In genomic region chr2:106638043-106638442, GRCh38 we compare ENCODE assay signal across 9 cellular contexts.
DNase-seq lines count a peak whose midpoint lies in the region; ATAC-seq and TF ChIP-seq lines count a peak whose summit lies in the region.
"Had no signal": no experiment of that assay in that cellular context is flagged by ENCODE, and none has a peak within 500 bp of the region (broad histone marks: within the 10 kb centered on the region; RNA-seq: fewer than 3 reads in every experiment).

No MANE protein-coding gene starts in this region.

- H3K9me3 ChIP-seq in OCI-LY7 (ENCODE audit: low read length) (no peaks in the 10 kb centered on the region), thyroid gland (no peaks in the 10 kb centered on the region)

- peaks cover 11% of the 10 kb centered on the region for H3K27me3 Mint-ChIP-seq in activated T-cell treated with anti-CD3 and anti-CD28 coated beads, Interleukin-2, amount 50 U/mL, for 72 hours (ENCODE audit: low read depth)

- ATAC-seq in activated T-cell treated with anti-CD3 and anti-CD28 coated beads, Interleukin-2, amount 50 U/mL, for 72 hours (replicated peaks in 1 of 2), result no peak
- ATAC-seq in activated naive CD4-positive, alpha-beta T cell treated with anti-CD3 and anti-CD28 coated beads, Interleukin-2, amount 50 U/mL, for 72 hours, result no peak

- no peak overlapping the region for H3K27ac ChIP-seq in OCI-LY7 (ENCODE audit: low read depth, low read length, poor library complexity, severe bottlenecking)
- H3K27ac ChIP-seq in thyroid gland, result no peak overlapping the region
- H3K27ac ChIP-seq: SK-N-MC had no signal

- H3K4me1 ChIP-seq in OCI-LY7 (ENCODE audit: insufficient read depth, low read length, poor library complexity, severe bottlenecking), result no peaks in the 10 kb centered on the region
- no peaks in the 10 kb centered on the region for H3K4me1 ChIP-seq in thyroid gland

- H3K79me2 ChIP-seq in OCI-LY7 (ENCODE audit: insufficient read depth, low read depth, low read length), result no peaks in the 10 kb centered on the region

- POLR2A ChIA-PET in OCI-LY7 (lab: Charles Lee), result no interaction called here

- H3K36me3 Mint-ChIP-seq in activated T-cell treated with anti-CD3 and anti-CD28 coated beads, Interleukin-2, amount 50 U/mL, for 72 hours (ENCODE audit: insufficient read depth in 2 of 2), result no peaks in the 10 kb centered on the region
- H3K36me3 Mint-ChIP-seq in activated naive CD4-positive, alpha-beta T cell treated with anti-CD3 and anti-CD28 coated beads, Interleukin-2, amount 50 U/mL, for 72 hours, result no peaks in the 10 kb centered on the region

- TF ChIP-seq POLR2A in thyroid gland (IDR thresholded peaks at IDR 0.05), result no peak

- no peak overlapping the region for H3K4me3 ChIP-seq in OCI-LY7 (ENCODE audit: low read depth, low read length, poor library complexity, severe bottlenecking)
- no peak overlapping the region for H3K4me3 ChIP-seq in thyroid gland (replicated peaks in 1 of 3)
- H3K4me3 ChIP-seq: SK-N-MC had no signal

- TF ChIP-seq CTCF in OCI-LY7 (conservative IDR thresholded peaks at IDR 0.05; ENCODE audit: low read length), result peak; percentile 72
- peak in 4 of 6 experiments; percentile 22 to 73 (median 57) for TF ChIP-seq CTCF in thyroid gland (IDR thresholded peaks at IDR 0.05)

- no peak overlapping the region for H3K4me2 ChIP-seq in OCI-LY7 (ENCODE audit: low read length)

- H3K9me2 ChIP-seq in OCI-LY7 (ENCODE audit: insufficient read depth, low read length), result no peaks in the 10 kb centered on the region

- DNase-seq in SKM-1 treated with dmso at 0.1 percent for 144 hours (lab: John Stamatoyannopoulos, UW; ENCODE audit: unreplicated experiment) (peak; percentile 10), SKM-1 (lab: John Stamatoyannopoulos, UW; ENCODE audit: unreplicated experiment) (no peak), OCI-LY7 (ENCODE audit: low spot score) (peak; percentile 17), fibroblast of the conjunctiva (ENCODE audit: low read depth) (peak; percentile 2), thyroid gland (no peak)
- no peak for DNase-seq in activated T-cell treated with anti-CD3 and anti-CD28 coated beads, Interleukin-2, amount 50 U/mL, for 72 hours
- DNase-seq in activated CD4-positive, alpha-beta T cell treated with anti-CD3 and anti-CD28 coated beads for 1 hour, result no peak
- DNase-seq in activated naive CD4-positive, alpha-beta T cell treated with anti-CD3 and anti-CD28 coated beads, Interleukin-2, amount 50 U/mL, for 72 hours (ENCODE audit: low spot score in 2 of 2), result no peak

- intact Hi-C loops in OCI-LY7 (cut with micrococcal nuclease; ENCODE audit: unreplicated experiment), result no loop called here
- intact Hi-C loops in thyroid gland (cut with DNase I), result no loop called here

- no peaks in the 10 kb centered on the region for H3K9me3 Mint-ChIP-seq in activated T-cell treated with anti-CD3 and anti-CD28 coated beads, Interleukin-2, amount 50 U/mL, for 72 hours
- H3K9me3 Mint-ChIP-seq in activated naive CD4-positive, alpha-beta T cell treated with anti-CD3 and anti-CD28 coated beads, Interleukin-2, amount 50 U/mL, for 72 hours, result no peaks in the 10 kb centered on the region

- H3K4me3 Mint-ChIP-seq in activated T-cell treated with anti-CD3 and anti-CD28 coated beads, Interleukin-2, amount 50 U/mL, for 72 hours, result no peak overlapping the region

- H3K27me3 ChIP-seq in thyroid gland, result no peaks in the 10 kb centered on the region

- H3K4me1 Mint-ChIP-seq in activated T-cell treated with anti-CD3 and anti-CD28 coated beads, Interleukin-2, amount 50 U/mL, for 72 hours (ENCODE audit: low read depth), result no peaks in the 10 kb centered on the region

- no peaks in the 10 kb centered on the region for H3K36me3 ChIP-seq in OCI-LY7 (ENCODE audit: insufficient read depth, low read length)
- no peaks in the 10 kb centered on the region for H3K36me3 ChIP-seq in thyroid gland

- no peak overlapping the region for H2AFZ ChIP-seq in OCI-LY7 (ENCODE audit: low read length)

- CTCF ChIA-PET in OCI-LY7 (lab: Charles Lee; ENCODE audit: unreplicated experiment), result no interaction called here

- no TSS peak for BruUV-seq in OCI-LY7 (replicated peaks; lab: Mats Ljungman, UMichigan)

- no peak overlapping the region for H3K27ac Mint-ChIP-seq in activated T-cell treated with anti-CD3 and anti-CD28 coated beads, Interleukin-2, amount 50 U/mL, for 72 hours
- no peak overlapping the region for H3K27ac Mint-ChIP-seq in activated naive CD4-positive, alpha-beta T cell treated with anti-CD3 and anti-CD28 coated beads, Interleukin-2, amount 50 U/mL, for 72 hours

- no peaks in the 10 kb centered on the region for H4K20me1 ChIP-seq in OCI-LY7 (ENCODE audit: insufficient read depth, low read length)

- 0 to 4% methylated on average over 1 of the region's 1 CpG for WGBS in thyroid gland, 2 donors

Comparison
In these comparisons a context has a peak if more than half of its experiments do, and no peak if none do; other contexts are left out.
1. DNase-seq: peak in SKM-1 treated with dmso at 0.1 percent for 144 hours (single experiment), OCI-LY7 (single experiment) and fibroblast of the conjunctiva (single experiment); none in SKM-1 (single experiment), thyroid gland (0 of 2), activated T-cell treated with anti-CD3 and anti-CD28 coated beads, Interleukin-2, amount 50 U/mL, for 72 hours (0 of 2), activated CD4-positive, alpha-beta T cell treated with anti-CD3 and anti-CD28 coated beads for 1 hour (single experiment) and activated naive CD4-positive, alpha-beta T cell treated with anti-CD3 and anti-CD28 coated beads, Interleukin-2, amount 50 U/mL, for 72 hours (0 of 2).